ENCODE assay signal across 21 cellular contexts in genomic region chr4:8747467-8747841, GRCh38.
"Had no signal": no experiment of that assay in that cellular context is flagged by ENCODE, and none has a peak within 500 bp of the region (broad histone marks: within the 10 kb centered on the region; RNA-seq: fewer than 3 reads in every experiment).

No MANE protein-coding gene starts in this region.

- H3K36me3 ChIP-seq: prostate gland, right lobe of liver, SJSA1, thoracic aorta, upper lobe of left lung had no signal

- H3K27ac Mint-ChIP-seq: activated naive CD8-positive, alpha-beta T cell; activated T-helper 1 cell treated with anti-CD3 and anti-CD28 coated beads, Interleukin-12 subunit alpha, Interleukin-12 subunit beta, Interleukin-2, Interleukin-4 antibody, amounts not matched to agents 30 ng/mL and 10 ng/mL and 1 ng/mL, durations not matched to agents 14 hours and 24 hours and 36 hours; memory B cell; naive thymus-derived CD8-positive, alpha-beta T cell; stimulated activated effector memory CD8-positive, alpha-beta T cell treated with anti-CD3 and anti-CD28 coated beads, Interleukin-12 subunit alpha, Interleukin-12 subunit beta, amount 100 ng/mL, for 72 hours had no signal

- H3K9me3 ChIP-seq: body of pancreas, prostate gland, right lobe of liver, SJSA1, thoracic aorta, upper lobe of left lung had no signal

- H3K4me1 ChIP-seq: body of pancreas, prostate gland, right lobe of liver, SJSA1, upper lobe of left lung had no signal

- H3K4me1 Mint-ChIP-seq: memory B cell; naive thymus-derived CD8-positive, alpha-beta T cell; stimulated activated effector memory CD8-positive, alpha-beta T cell treated with anti-CD3 and anti-CD28 coated beads, Interleukin-12 subunit alpha, Interleukin-12 subunit beta, amount 100 ng/mL, for 72 hours had no signal

- H3K36me3 Mint-ChIP-seq: activated naive CD8-positive, alpha-beta T cell; memory B cell; naive thymus-derived CD8-positive, alpha-beta T cell; stimulated activated effector memory CD8-positive, alpha-beta T cell treated with anti-CD3 and anti-CD28 coated beads, Interleukin-12 subunit alpha, Interleukin-12 subunit beta, amount 100 ng/mL, for 72 hours had no signal

- H3K4me3 ChIP-seq: body of pancreas, prostate gland, right lobe of liver, SJSA1, thoracic aorta, upper lobe of left lung had no signal

- H3K4me3 Mint-ChIP-seq: activated naive CD8-positive, alpha-beta T cell; activated T-helper 1 cell treated with anti-CD3 and anti-CD28 coated beads, Interleukin-12 subunit alpha, Interleukin-12 subunit beta, Interleukin-2, Interleukin-4 antibody, amounts not matched to agents 30 ng/mL and 10 ng/mL and 1 ng/mL, durations not matched to agents 14 hours and 24 hours and 36 hours; memory B cell; naive thymus-derived CD8-positive, alpha-beta T cell; stimulated activated effector memory CD8-positive, alpha-beta T cell treated with anti-CD3 and anti-CD28 coated beads, Interleukin-12 subunit alpha, Interleukin-12 subunit beta, amount 100 ng/mL, for 72 hours had no signal

- DNase-seq: activated CD8-positive, alpha-beta memory T cell treated with anti-CD3 and anti-CD28 coated beads for 24 hours; caudate nucleus; erythroblast; foreskin melanocyte; glutamatergic neuron; hippocampal formation; nucleus accumbens; stimulated activated CD4-positive, alpha-beta T cell treated with anti-CD3 and anti-CD28 coated beads, Interleukin-4, amount 100 ng/mL, for 24 hours had no signal

- H3K27me3 ChIP-seq: body of pancreas, right lobe of liver, SJSA1, upper lobe of left lung had no signal

- ATAC-seq: body of pancreas; left lobe of liver; naive thymus-derived CD8-positive, alpha-beta T cell; stimulated activated effector memory CD8-positive, alpha-beta T cell treated with anti-CD3 and anti-CD28 coated beads, Interleukin-12 subunit alpha, Interleukin-12 subunit beta, amount 100 ng/mL, for 72 hours had no signal

- H3K27ac ChIP-seq: body of pancreas, prostate gland, right lobe of liver, SJSA1, thoracic aorta, upper lobe of left lung, VCaP had no signal
